Comparison of ENCODE assay signal across 10 cellular contexts in the genomic region with DNA sequence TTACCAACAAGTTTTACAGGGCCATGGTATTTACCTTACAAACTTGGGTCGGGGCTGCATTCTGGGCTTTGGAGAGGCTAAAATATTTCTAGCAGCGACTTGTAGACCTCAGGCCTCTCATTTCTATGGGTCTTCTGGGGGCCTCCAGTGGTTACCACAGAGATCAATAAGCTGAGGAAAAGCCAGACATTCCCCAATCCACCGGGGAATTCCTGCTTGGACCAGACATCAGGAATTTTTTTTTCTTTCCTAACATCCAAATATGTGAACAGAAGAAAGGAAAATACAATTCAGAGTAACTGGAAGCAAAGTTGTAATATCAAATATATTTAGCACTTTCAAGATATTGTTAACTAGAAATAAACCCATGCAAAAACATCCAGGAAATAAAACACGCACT. TPM values are rescaled to one million over a fixed set of nuclear protein-coding genes. Genes with fewer than 3 reads are reported as not detected.
A peak's percentile ranks its signal among the peaks of the same experiment; 100 is the strongest.
DNase-seq lines count a peak whose midpoint lies in the region; ATAC-seq and TF ChIP-seq lines count a peak whose summit lies in the region.
"Had no signal": no experiment of that assay in that cellular context is flagged by ENCODE, and none has a peak within 500 bp of the region (broad histone marks: within the 10 kb centered on the region; RNA-seq: fewer than 3 reads in every experiment).

No MANE protein-coding gene starts in this region.

- peaks cover 0 to 66% (median 33%) of the 10 kb centered on the region in 7 donors for H3K27me3 ChIP-seq in heart right ventricle
- no peaks in the 10 kb centered on the region for H3K27me3 ChIP-seq in right atrium auricular region
- no peaks in the 10 kb centered on the region for H3K27me3 ChIP-seq in ectodermal cell (ENCODE audit: control insufficient read depth, insufficient read depth, low read length, poor library complexity, severe bottlenecking)
- H3K27me3 ChIP-seq in muscle layer of duodenum (ENCODE audit: low read depth, low read length) = peaks cover 13% of the 10 kb centered on the region
- H3K27me3 ChIP-seq in vagina = no peaks in the 10 kb centered on the region
- H3K27me3 ChIP-seq: BLaER1 treated with 17β-estradiol and CSF1 and Interleukin-3, amounts not matched to agents 10 nM and 100 nM had no signal

- TF ChIP-seq POLR2A in vagina (IDR thresholded peaks at IDR 0.05) = no peak

- H3K36me3 ChIP-seq in heart right ventricle (no peaks in the 10 kb centered on the region), right atrium auricular region (no peaks in the 10 kb centered on the region), ectodermal cell (ENCODE audit: control insufficient read depth, insufficient read depth, low read length) (peaks cover 5% of the 10 kb centered on the region), muscle layer of duodenum (ENCODE audit: control insufficient read depth in 1 of 2, insufficient read depth in 2 of 2, low read length in 2 of 2) (no peaks in the 10 kb centered on the region), vagina (no peaks in the 10 kb centered on the region)
- H3K36me3 ChIP-seq: BLaER1 treated with 17β-estradiol and CSF1 and Interleukin-3, amounts not matched to agents 10 nM and 100 nM had no signal

- peak overlapping the region in 7 of 10 donors; percentile 63 to 73 (median 70) for H3K4me3 ChIP-seq in heart right ventricle
- H3K4me3 ChIP-seq in right atrium auricular region = peak overlapping the region in 1 of 2 donors; percentile 60
- peak overlapping the region; percentile 77 for H3K4me3 ChIP-seq in ectodermal cell (ENCODE audit: insufficient read depth, low read depth, low read length)
- peak overlapping the region; percentile 63 to 91 for H3K4me3 ChIP-seq in muscle layer of duodenum (ENCODE audit: low read depth in 1 of 2, low read length in 2 of 2)
- H3K4me3 ChIP-seq in vagina = peak overlapping the region; percentile 62 to 77
- H3K4me3 ChIP-seq: BLaER1 treated with 17β-estradiol and CSF1 and Interleukin-3, amounts not matched to agents 10 nM and 100 nM had no signal

- peak overlapping the region in 2 of 10 donors; percentile 68 to 77 for H3K27ac ChIP-seq in heart right ventricle
- H3K27ac ChIP-seq in right atrium auricular region = no peak overlapping the region
- no peak overlapping the region for H3K27ac ChIP-seq in ectodermal cell (ENCODE audit: insufficient read depth, low read depth, low read length, poor library complexity, severe bottlenecking)
- no peak overlapping the region for H3K27ac ChIP-seq in muscle layer of duodenum (ENCODE audit: low read length)
- H3K27ac ChIP-seq in vagina = no peak overlapping the region
- H3K27ac ChIP-seq: BLaER1 treated with 17β-estradiol and CSF1 and Interleukin-3, amounts not matched to agents 10 nM and 100 nM had no signal

- TF ChIP-seq CTCF in heart right ventricle (IDR thresholded peaks at IDR 0.05) = no peak
- TF ChIP-seq CTCF in right atrium auricular region (IDR thresholded peaks at IDR 0.05) = no peak
- TF ChIP-seq CTCF in vagina (IDR thresholded peaks at IDR 0.05) = no peak

- ATAC-seq in heart right ventricle = no peak
- ATAC-seq: activated T-cell treated with anti-CD3 and anti-CD28 coated beads, Interleukin-2, amount 50 U/mL, for 4 hours had no signal

- intact Hi-C loops in heart right ventricle (cut with DNase I) (no loop called here), vagina (cut with DNase I) (no loop called here)

- H3K9me3 ChIP-seq in heart right ventricle (no peaks in the 10 kb centered on the region), right atrium auricular region (no peaks in the 10 kb centered on the region), ectodermal cell (ENCODE audit: control insufficient read depth, low read length) (no peaks in the 10 kb centered on the region), muscle layer of duodenum (ENCODE audit: control insufficient read depth in 1 of 2, low read length in 2 of 2) (no peaks in the 10 kb centered on the region), vagina (no peaks in the 10 kb centered on the region)

- peaks cover 0 to 34% (median 22%) of the 10 kb centered on the region in 9 donors for H3K4me1 ChIP-seq in heart right ventricle
- H3K4me1 ChIP-seq in right atrium auricular region = peaks cover 0 to 29% of the 10 kb centered on the region in 2 donors
- peaks cover 14% of the 10 kb centered on the region for H3K4me1 ChIP-seq in ectodermal cell (ENCODE audit: control insufficient read depth, insufficient read depth, low read length)
- H3K4me1 ChIP-seq in muscle layer of duodenum (ENCODE audit: control insufficient read depth in 1 of 2, insufficient read depth in 2 of 2, low read length in 2 of 2) = peaks cover 0 to 31% of the 10 kb centered on the region in 2 donors
- peaks cover 23% of the 10 kb centered on the region for H3K4me1 ChIP-seq in vagina
- H3K4me1 ChIP-seq: BLaER1 treated with 17β-estradiol and CSF1 and Interleukin-3, amounts not matched to agents 10 nM and 100 nM had no signal

- WGBS in heart right ventricle, 2 donors = 70 to 78% methylated on average over 4 of the region's 4 CpGs
- 41 to 60% methylated on average over 4 of the region's 4 CpGs for WGBS in ectodermal cell, 2 experiments

- DNase-seq in heart right ventricle (no peak), right atrium auricular region (ENCODE audit: low spot score) (no peak), vagina (ENCODE audit: extremely low spot score in 2 of 2) (no peak), DMS 273 (lab: John Stamatoyannopoulos, UW; ENCODE audit: unreplicated experiment) (no peak)
- no peak for DNase-seq in activated effector memory CD4-positive, alpha-beta T cell treated with Interleukin-2 at 50 U/mL for 16 hours
- no peak for DNase-seq in activated T-cell treated with anti-CD3 and anti-CD28 coated beads, Interleukin-2, amount 50 U/mL, for 1 hour
- DNase-seq: activated T-cell treated with anti-CD3 and anti-CD28 coated beads, Interleukin-2, amount 50 U/mL, for 4 hours had no signal

RNA-seq across cellular contexts. Expression of a gene that starts 1.5 kb away (rescaled TPM):
- total RNA-seq in heart right ventricle (1 to 10 TPM; 2.0 to 5.0 (median 3.6) TPM), right atrium auricular region (1 to 10 TPM; 3.9 to 4.9 TPM), vagina (30.0 TPM)
- polyA plus RNA-seq in heart right ventricle = 1 to 10 TPM; 2.8 to 7.0 TPM
- 49.8 TPM for polyA plus RNA-seq in ectodermal cell (2013, experiment 1 of 4)
- 49.6 TPM for polyA plus RNA-seq in ectodermal cell (2013, experiment 2 of 4)
- polyA plus RNA-seq in ectodermal cell (2013, experiment 3 of 4) = 50.0 TPM
- 52.2 TPM for polyA plus RNA-seq in ectodermal cell (2013, experiment 4 of 4)

RNA-seq across cellular contexts. Expression of a gene that starts 33.9 kb away (rescaled TPM):
- total RNA-seq in heart right ventricle (10 to 100 TPM; 27.5 to 40.9 (median 31.7) TPM), right atrium auricular region (10 to 100 TPM; 32.6 to 37.7 TPM), vagina (33.1 TPM)
- 10 to 100 TPM in 1 of 2 donors, 1 to 10 TPM in 1; 9.3 to 18.3 TPM for polyA plus RNA-seq in heart right ventricle
- 17.1 TPM for polyA plus RNA-seq in ectodermal cell (2013, experiment 1 of 4)
- polyA plus RNA-seq in ectodermal cell (2013, experiment 2 of 4) = 18.1 TPM
- 12.6 TPM for polyA plus RNA-seq in ectodermal cell (2013, experiment 3 of 4)
- 13.1 TPM for polyA plus RNA-seq in ectodermal cell (2013, experiment 4 of 4)
